28 cellular contexts compared by ENCODE assay signal in the genomic region with DNA sequence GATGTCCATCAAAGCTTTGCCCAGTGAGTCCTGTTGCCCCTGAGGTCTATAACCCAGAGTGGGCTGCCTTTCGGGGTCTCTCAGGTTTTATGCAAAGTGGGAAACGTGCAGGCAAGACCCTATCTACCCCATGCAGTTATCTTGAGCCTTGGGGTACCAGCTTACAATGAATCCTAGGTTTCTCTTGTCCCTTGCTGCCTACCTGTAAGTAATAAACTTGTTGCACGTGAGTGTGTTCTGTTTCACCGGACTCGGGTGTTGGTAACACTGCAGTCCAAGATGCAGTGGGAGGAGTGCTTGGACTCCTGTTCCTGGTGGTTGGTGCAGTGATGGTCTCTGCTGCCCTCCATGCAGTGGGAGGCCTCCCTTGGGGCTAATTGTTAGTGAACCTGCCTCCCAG.
"Had no signal": no experiment of that assay in that cellular context is flagged by ENCODE, and none has a peak within 500 bp of the region (broad histone marks: within the 10 kb centered on the region; RNA-seq: fewer than 3 reads in every experiment).

No MANE protein-coding gene starts in this region.

- H3K4me1 Mint-ChIP-seq: naive B cell; natural killer cell; stimulated activated naive B cell treated with anti-CD40 and anti-IgM and Interleukin-4, amounts not matched to agents 10 μg/mL and 1 μg/mL and 100 μg/mL, for 72 hours had no signal

- H3K27me3 ChIP-seq: hepatocyte, neural progenitor cell, right atrium auricular region, right lobe of liver, testis, thyroid gland, upper lobe of left lung had no signal

- H3K36me3 Mint-ChIP-seq: mesothelial cell of epicardium; naive B cell; natural killer cell; neural progenitor cell; stimulated activated naive B cell treated with anti-CD40 and anti-IgM and Interleukin-4, amounts not matched to agents 10 μg/mL and 1 μg/mL and 100 μg/mL, for 72 hours had no signal

- DNase-seq: heart right ventricle; islet precursor cell; left ventricle myocardium inferior; mesendoderm; naive B cell; natural killer cell; nephron progenitor cell; occipital lobe; psoas muscle; right lobe of liver; stimulated activated CD4-positive, alpha-beta T cell treated with anti-CD3 and anti-CD28 coated beads, Interleukin-1b, Interleukin-23, amount 100 ng/mL, for 48 hours; stimulated activated CD4-positive, alpha-beta T cell treated with anti-CD3 and anti-CD28 coated beads, Interleukin-2, amount 100 ng/mL, for 48 hours; stimulated activated CD4-positive, alpha-beta T cell treated with anti-CD3 and anti-CD28 coated beads, Interleukin-4, amount 100 ng/mL, for 4 hours; stimulated activated CD8-positive, alpha-beta memory T cell treated with anti-CD3 and anti-CD28 coated beads, Interleukin-4, amount 100 ng/mL, for 48 hours; stimulated activated naive B cell treated with anti-CD40 and anti-IgM and Interleukin-4, amounts not matched to agents 10 μg/mL and 1 μg/mL and 100 μg/mL, for 72 hours; stimulated activated naive CD8-positive, alpha-beta T cell treated with anti-CD3 and anti-CD28 coated beads, Interleukin-15, Interleukin-2, amounts not matched to agents 100 U/mL and 50 U/mL, for 24 hours; stomach; testis; thyroid gland; upper lobe of left lung had no signal

- H3K9me3 ChIP-seq: heart right ventricle, left ventricle myocardium inferior, neutrophil, psoas muscle, right atrium auricular region, right lobe of liver, stomach, testis, thyroid gland, upper lobe of left lung had no signal

- H3K27ac ChIP-seq: heart right ventricle, hepatocyte, left ventricle myocardium inferior, neural progenitor cell, neutrophil, parathyroid adenoma, psoas muscle, right atrium auricular region, right lobe of liver, stomach, testis, thyroid gland, upper lobe of left lung had no signal

- H3K9me3 Mint-ChIP-seq: naive B cell; natural killer cell; neural progenitor cell; stimulated activated naive B cell treated with anti-CD40 and anti-IgM and Interleukin-4, amounts not matched to agents 10 μg/mL and 1 μg/mL and 100 μg/mL, for 72 hours had no signal

- H3K4me3 ChIP-seq: heart right ventricle, hepatocyte, left ventricle myocardium inferior, lung, neural progenitor cell, psoas muscle, right atrium auricular region, right lobe of liver, smooth muscle cell, stomach, testis, thyroid gland, upper lobe of left lung had no signal

- H3K36me3 ChIP-seq: heart right ventricle, left ventricle myocardium inferior, neural progenitor cell, neutrophil, right atrium auricular region, right lobe of liver, stomach, thyroid gland, upper lobe of left lung had no signal

- H3K27ac Mint-ChIP-seq: mesothelial cell of epicardium; natural killer cell; nephron progenitor cell; neural progenitor cell; stimulated activated naive B cell treated with anti-CD40 and anti-IgM and Interleukin-4, amounts not matched to agents 10 μg/mL and 1 μg/mL and 100 μg/mL, for 72 hours had no signal

- H3K4me1 ChIP-seq: parathyroid adenoma, psoas muscle, right lobe of liver, testis, thyroid gland, upper lobe of left lung had no signal

- H3K4me3 Mint-ChIP-seq: mesothelial cell of epicardium; naive B cell; natural killer cell; nephron progenitor cell; neural progenitor cell; stimulated activated naive B cell treated with anti-CD40 and anti-IgM and Interleukin-4, amounts not matched to agents 10 μg/mL and 1 μg/mL and 100 μg/mL, for 72 hours had no signal
